Comparison of ENCODE assay signal across 8 cellular contexts in the genomic region with DNA sequence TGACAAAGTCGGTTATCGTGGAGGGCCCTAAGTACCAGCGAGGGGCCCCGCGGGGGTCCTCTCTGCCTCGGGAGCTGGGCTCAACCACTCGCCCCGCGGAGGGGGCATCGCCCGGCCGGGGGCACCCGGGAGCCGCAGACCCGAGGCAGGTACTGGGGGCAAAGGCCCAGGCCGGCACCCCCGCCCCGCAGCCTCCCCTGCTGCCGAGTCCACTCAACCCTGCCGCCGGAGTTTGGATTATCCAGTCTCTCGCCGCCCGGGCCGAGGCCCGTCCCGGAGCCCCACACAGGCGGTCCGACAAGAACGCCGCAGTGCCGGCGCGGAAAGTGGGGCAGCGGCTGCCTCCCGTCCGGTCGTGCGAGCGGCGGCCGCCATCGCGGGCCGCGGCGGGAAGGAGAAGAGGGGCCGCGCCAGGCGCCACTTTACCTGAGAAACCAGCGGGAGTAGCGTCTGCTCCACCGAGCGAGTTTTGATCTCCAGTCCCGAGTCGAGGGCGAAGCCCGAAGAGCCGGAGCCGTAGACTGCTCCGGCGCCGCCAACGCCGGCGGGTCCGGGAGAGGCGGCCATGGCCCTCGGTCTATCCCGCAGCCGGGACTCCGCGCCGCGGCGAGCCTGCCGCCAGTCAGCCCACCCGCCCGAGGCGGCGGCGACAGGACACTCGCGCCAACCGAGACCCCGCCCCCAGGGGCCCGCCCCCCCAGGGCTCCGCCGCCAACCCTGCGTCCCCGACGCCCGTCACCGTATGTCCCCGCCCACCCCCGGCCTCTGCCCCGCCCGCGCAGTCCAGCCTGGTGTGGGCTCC. TPM values are rescaled to one million over a fixed set of nuclear protein-coding genes. Genes with fewer than 3 reads are reported as not detected.
DNase-seq lines count a peak whose midpoint lies in the region; ATAC-seq and TF ChIP-seq lines count a peak whose summit lies in the region.

A gene with protein sequence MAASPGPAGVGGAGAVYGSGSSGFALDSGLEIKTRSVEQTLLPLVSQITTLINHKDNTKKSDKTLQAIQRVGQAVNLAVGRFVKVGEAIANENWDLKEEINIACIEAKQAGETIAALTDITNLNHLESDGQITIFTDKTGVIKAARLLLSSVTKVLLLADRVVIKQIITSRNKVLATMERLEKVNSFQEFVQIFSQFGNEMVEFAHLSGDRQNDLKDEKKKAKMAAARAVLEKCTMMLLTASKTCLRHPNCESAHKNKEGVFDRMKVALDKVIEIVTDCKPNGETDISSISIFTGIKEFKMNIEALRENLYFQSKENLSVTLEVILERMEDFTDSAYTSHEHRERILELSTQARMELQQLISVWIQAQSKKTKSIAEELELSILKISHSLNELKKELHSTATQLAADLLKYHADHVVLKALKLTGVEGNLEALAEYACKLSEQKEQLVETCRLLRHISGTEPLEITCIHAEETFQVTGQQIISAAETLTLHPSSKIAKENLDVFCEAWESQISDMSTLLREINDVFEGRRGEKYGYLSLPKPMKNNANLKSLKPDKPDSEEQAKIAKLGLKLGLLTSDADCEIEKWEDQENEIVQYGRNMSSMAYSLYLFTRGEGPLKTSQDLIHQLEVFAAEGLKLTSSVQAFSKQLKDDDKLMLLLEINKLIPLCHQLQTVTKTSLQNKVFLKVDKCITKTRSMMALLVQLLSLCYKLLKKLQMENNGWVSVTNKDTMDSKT (minus strand): TSS at position 624 of the 802 bp plus-strand sequence. CDS start 57 bp downstream, at position 567.

- CTCF ChIA-PET in CD4-positive, alpha-beta memory T cell (lab: Charles Lee; ENCODE audit: partially characterized antibody), result interaction anchor here (1.6 kb wide), 1 partner anchor 59 kb away, joined by 4 read pairs; no protein-coding TSS in a partner anchor

- H3K4me1 Mint-ChIP-seq in CD4-positive, alpha-beta memory T cell, result peaks cover 17 to 31% (median 28%) of the 10 kb centered on the region in 4 donors

- POLR2A ChIA-PET in CD4-positive, alpha-beta memory T cell (lab: Charles Lee; ENCODE audit: partially characterized antibody), result no interaction called here

- H3K36me3 Mint-ChIP-seq in CD4-positive, alpha-beta memory T cell, result peaks cover 0 to 7% of the 10 kb centered on the region in 2 donors

- H3K4me3 Mint-ChIP-seq in CD4-positive, alpha-beta memory T cell, result peak within 1 kb of the TSS; percentile 93 to 100 (median 96)

- H3K36me3 ChIP-seq in CD4-positive, alpha-beta memory T cell (ENCODE audit: insufficient read depth, low read length), result no peaks in the 10 kb centered on the region
- H3K36me3 ChIP-seq in NT2/D1 (ENCODE audit: insufficient read depth, insufficient read length, low read length), result peaks cover 13% of the 10 kb centered on the region
- no peaks in the 10 kb centered on the region for H3K36me3 ChIP-seq in muscle layer of colon (ENCODE audit: insufficient read depth, low read length)

- no peaks in the 10 kb centered on the region for H3K27me3 Mint-ChIP-seq in CD4-positive, alpha-beta memory T cell

- no peak for TF ChIP-seq CTCF in epithelial cell of proximal tubule (conservative IDR thresholded peaks at IDR 0.05; ENCODE audit: low read depth, low read length)

- H3K27ac Mint-ChIP-seq in CD4-positive, alpha-beta memory T cell, result peak within 1 kb of the TSS; percentile 93 to 99 (median 95)

- peak within 1 kb of the TSS; percentile 61 for H3K27ac ChIP-seq in CD4-positive, alpha-beta memory T cell (ENCODE audit: low read depth, low read length)
- H3K27ac ChIP-seq in muscle layer of colon (ENCODE audit: low read depth, low read length), result peak within 1 kb of the TSS; percentile 92

- DNase-seq in CD4-positive, alpha-beta memory T cell, result peak; percentile 82 to 91 (median 83)
- DNase-seq in NT2/D1 (ENCODE audit: low read depth, low spot score) (peak; percentile 86), activated T-cell treated with anti-CD3 and anti-CD28 coated beads for 4 hours (peak; percentile 74), epithelial cell of proximal tubule (ENCODE audit: low read depth) (no peak)
- DNase-seq in stimulated activated CD8-positive, alpha-beta memory T cell treated with anti-CD3 and anti-CD28 coated beads, Interleukin-7, amount 100 ng/mL, for 48 hours (ENCODE audit: extremely low read depth in 1 of 2, low read depth in 1 of 2), result peak; percentile 73 to 82

- H3K9me3 ChIP-seq in CD4-positive, alpha-beta memory T cell (ENCODE audit: control insufficient read depth in 1 of 2, low read length in 2 of 2), result no peaks in the 10 kb centered on the region
- H3K9me3 ChIP-seq in NT2/D1 (ENCODE audit: insufficient read depth, low read length) (no peaks in the 10 kb centered on the region), muscle layer of colon (ENCODE audit: low read length) (no peaks in the 10 kb centered on the region)

- H3K9ac ChIP-seq in NT2/D1 (ENCODE audit: insufficient read length, low read depth) (peak within 1 kb of the TSS; percentile 83), muscle layer of colon (ENCODE audit: low read length) (peak within 1 kb of the TSS; percentile 78)

- H3K4me1 ChIP-seq in CD4-positive, alpha-beta memory T cell (ENCODE audit: insufficient read depth, low read length), result peaks cover 13% of the 10 kb centered on the region
- no peaks in the 10 kb centered on the region for H3K4me1 ChIP-seq in NT2/D1 (ENCODE audit: insufficient read depth, insufficient read length)
- H3K4me1 ChIP-seq in muscle layer of colon (ENCODE audit: insufficient read depth, low read length), result peaks cover 36% of the 10 kb centered on the region

- peak within 1 kb of the TSS; percentile 66 for H3K4me3 ChIP-seq in CD4-positive, alpha-beta memory T cell (ENCODE audit: low read length in 2 of 2)
- H3K4me3 ChIP-seq in NT2/D1 (ENCODE audit: insufficient read length, low read depth) (peak within 1 kb of the TSS; percentile 82), epithelial cell of proximal tubule (ENCODE audit: low read depth, low read length) (peak within 1 kb of the TSS; percentile 82), muscle layer of colon (ENCODE audit: low read depth in 1 of 2, low read length in 2 of 2) (peak within 1 kb of the TSS; percentile 40 to 62)

- H3K27me3 ChIP-seq in CD4-positive, alpha-beta memory T cell (ENCODE audit: insufficient read depth, low read length), result no peaks in the 10 kb centered on the region
- H3K27me3 ChIP-seq in NT2/D1 (ENCODE audit: insufficient read depth, insufficient read length) (no peaks in the 10 kb centered on the region), muscle layer of colon (ENCODE audit: control insufficient read depth in 1 of 2, insufficient read depth in 2 of 2, low read length in 2 of 2) (no peaks in the 10 kb centered on the region)

- no peaks in the 10 kb centered on the region for H3K9me3 Mint-ChIP-seq in CD4-positive, alpha-beta memory T cell

- ATAC-seq in GM19452 (IDR thresholded peaks at IDR 0.05; ENCODE audit: unreplicated experiment) (peak; percentile 59), HG03571 (IDR thresholded peaks at IDR 0.05; ENCODE audit: unreplicated experiment) (peak; percentile 70)

- intact Hi-C loops in CD4-positive, alpha-beta memory T cell (cut with micrococcal nuclease), result loop anchor here (1.0 to 5.0 kb wide), 5 partner anchors 61 to 1731 kb away; a partner anchor contains a TSS

RNA-seq across cellular contexts. Expression of the gene that starts here (rescaled TPM):
- 1 to 10 TPM; 2.6 to 3.3 TPM for total RNA-seq in CD4-positive, alpha-beta memory T cell
- polyA plus RNA-seq in CD4-positive, alpha-beta memory T cell, result 1 to 10 TPM; 1.8 to 2.3 TPM
- total RNA-seq in epithelial cell of proximal tubule, result 174 and 182 TPM in 2 replicates

Comparison
In these comparisons a context has a peak if more than half of its experiments do, and no peak if none do; other contexts are left out.
1. RNA of the gene that starts here (total RNA-seq): 174 to 182 TPM in epithelial cell of proximal tubule; 2.6 to 3.3 TPM in CD4-positive, alpha-beta memory T cell; every median in the first group is over 10 times any median in the second.
2. Peak in every context shown above with its lines, with median percentiles within 50 percentile points of each other: H3K4me3 ChIP-seq.